In genomic region chr1:31744165-31744888, GRCh38 we compare ENCODE assay signal across 17 cellular contexts. TPM values are rescaled to one million over a fixed set of nuclear protein-coding genes. Genes with fewer than 3 reads are reported as not detected.
DNase-seq lines count a peak whose midpoint lies in the region; ATAC-seq, FAIRE-seq and TF ChIP-seq lines count a peak whose summit lies in the region.
"Had no signal": no experiment of that assay in that cellular context is flagged by ENCODE, and none has a peak within 500 bp of the region (broad histone marks: within the 10 kb centered on the region; RNA-seq: fewer than 3 reads in every experiment).

No MANE protein-coding gene starts in this region.

- no peak overlapping the region for H3K4me3 ChIP-seq in CD4-positive, alpha-beta memory T cell (ENCODE audit: low read length in 2 of 2)
- no peak overlapping the region for H3K4me3 ChIP-seq in GM12878
- H3K4me3 ChIP-seq: thoracic aorta had no signal

- peak; percentile 93 for FAIRE-seq in GM12878 (lab: Jason Lieb, UNC)
- FAIRE-seq: colon had no signal

- TF ChIP-seq POLR2A in GM12878 (IDR thresholded peaks at IDR 0.05; ENCODE audit: low read depth, low read length) = no peak

- H3K36me3 Mint-ChIP-seq in CD4-positive, alpha-beta memory T cell = no peaks in the 10 kb centered on the region
- no peaks in the 10 kb centered on the region for H3K36me3 Mint-ChIP-seq in activated T-helper 1 cell treated with anti-CD3 and anti-CD28 coated beads, Interleukin-12 subunit alpha, Interleukin-12 subunit beta, Interleukin-2, Interleukin-4 antibody, amounts not matched to agents 30 ng/mL and 10 ng/mL and 1 ng/mL, durations not matched to agents 14 hours and 24 hours and 36 hours (ENCODE audit: low read depth)
- H3K36me3 Mint-ChIP-seq: activated naive CD8-positive, alpha-beta T cell treated with anti-CD3 and anti-CD28 coated beads for 36 hours had no signal

- WGBS in GM12878 (ENCODE audit: insufficient coverage, insufficient replicate concordance, low lambda C conversion rate, missing lambda C conversion rate) = 15% methylated on average over 28 of the region's 28 CpGs

- DNase-seq in CD4-positive, alpha-beta memory T cell = peak in 1 of 5 donors; percentile 14
- DNase-seq in GM12878 (ENCODE audit: low read depth, low spot score) (no peak), inferior parietal cortex (ENCODE audit: extremely low spot score) (no peak), foreskin keratinocyte (no peak), NCI-H2227 (lab: John Stamatoyannopoulos, UW; ENCODE audit: unreplicated experiment) (no peak)
- DNase-seq in activated T-helper 1 cell treated with anti-CD3 and anti-CD28 coated beads, Interleukin-12 subunit alpha, Interleukin-12 subunit beta, Interleukin-2, Interleukin-4 antibody, amounts not matched to agents 30 ng/mL and 10 ng/mL and 1 ng/mL, durations not matched to agents 14 hours and 24 hours and 36 hours (ENCODE audit: low spot score) = no peak
- DNase-seq: activated CD8-positive, alpha-beta T cell treated with anti-CD3 and anti-CD28 coated beads for 36 hours; activated naive CD8-positive, alpha-beta T cell treated with anti-CD3 and anti-CD28 coated beads for 36 hours; DND-41; NCI-H2029 treated with DMSO at 0.1 percent for 48 hours; PC-3; retina; T-helper 2 cell had no signal

- CTCF ChIA-PET in CD4-positive, alpha-beta memory T cell (lab: Charles Lee; ENCODE audit: partially characterized antibody) = interaction anchor here (1.1 to 1.9 kb wide), 3 partner anchors 13 to 349 kb away, joined by 3 to 4 read pairs (median 4); no protein-coding TSS in a partner anchor
- CTCF ChIA-PET in GM12878 (lab: Yijun Ruan, JAX) = interaction anchor here (0.6 to 3.8 kb wide), 20 partner anchors 10 to 348 kb away, joined by 3 to 70 read pairs (median 8); no protein-coding TSS in a partner anchor

- intact Hi-C loops in CD4-positive, alpha-beta memory T cell (cut with micrococcal nuclease) = loop anchor here (2.0 kb wide), 2 partner anchors 30 to 78 kb away; no protein-coding TSS in a partner anchor
- intact Hi-C loops in GM12878 (cut with micrococcal nuclease; ENCODE audit: unreplicated experiment) = no loop called here
- intact Hi-C loops in activated T-helper 1 cell treated with anti-CD3 and anti-CD28 coated beads, Interleukin-12 subunit alpha, Interleukin-12 subunit beta, Interleukin-2, Interleukin-4 antibody, amounts not matched to agents 30 ng/mL and 10 ng/mL and 1 ng/mL, durations not matched to agents 14 hours and 24 hours and 36 hours (cut with micrococcal nuclease) = no loop called here

- POLR2A ChIA-PET in CD4-positive, alpha-beta memory T cell (lab: Charles Lee; ENCODE audit: partially characterized antibody) = no interaction called here
- POLR2A ChIA-PET in GM12878 (lab: Charles Lee) = interaction anchor here (0.5 to 1.0 kb wide), 2 partner anchors 11 to 615 kb away, joined by 3 read pairs; no protein-coding TSS in a partner anchor

- H3K27ac Mint-ChIP-seq in CD4-positive, alpha-beta memory T cell = peak overlapping the region in 5 of 7 donors; percentile 62 to 80 (median 75)
- no peak overlapping the region for H3K27ac Mint-ChIP-seq in activated T-helper 1 cell treated with anti-CD3 and anti-CD28 coated beads, Interleukin-12 subunit alpha, Interleukin-12 subunit beta, Interleukin-2, Interleukin-4 antibody, amounts not matched to agents 30 ng/mL and 10 ng/mL and 1 ng/mL, durations not matched to agents 14 hours and 24 hours and 36 hours
- H3K27ac Mint-ChIP-seq: activated CD8-positive, alpha-beta T cell treated with anti-CD3 and anti-CD28 coated beads for 36 hours; activated naive CD8-positive, alpha-beta T cell treated with anti-CD3 and anti-CD28 coated beads for 36 hours had no signal

- ATAC-seq in GM19324 (IDR thresholded peaks at IDR 0.05; ENCODE audit: low FRiP score, unreplicated experiment) (peak; percentile 55), HG02885 (IDR thresholded peaks at IDR 0.05; ENCODE audit: poor library complexity, unreplicated experiment) (peak; percentile 68), GM12878 (peak; percentile 85), foreskin keratinocyte (no peak)
- ATAC-seq: activated CD8-positive, alpha-beta T cell treated with anti-CD3 and anti-CD28 coated beads for 36 hours; PC-3 had no signal

- BruUV-seq in GM12878 (replicated peaks; lab: Mats Ljungman, UMichigan) = no TSS peak

- in situ Hi-C loops in GM12878 (cut with MboI) = no loop called here

- no peaks in the 10 kb centered on the region for H3K9me3 Mint-ChIP-seq in CD4-positive, alpha-beta memory T cell
- no peaks in the 10 kb centered on the region for H3K9me3 Mint-ChIP-seq in activated T-helper 1 cell treated with anti-CD3 and anti-CD28 coated beads, Interleukin-12 subunit alpha, Interleukin-12 subunit beta, Interleukin-2, Interleukin-4 antibody, amounts not matched to agents 30 ng/mL and 10 ng/mL and 1 ng/mL, durations not matched to agents 14 hours and 24 hours and 36 hours
- H3K9me3 Mint-ChIP-seq: activated CD8-positive, alpha-beta T cell treated with anti-CD3 and anti-CD28 coated beads for 36 hours; activated naive CD8-positive, alpha-beta T cell treated with anti-CD3 and anti-CD28 coated beads for 36 hours had no signal

- no peaks in the 10 kb centered on the region for H3K27me3 ChIP-seq in CD4-positive, alpha-beta memory T cell (ENCODE audit: insufficient read depth, low read length)
- H3K27me3 ChIP-seq in GM12878 (replicated peaks in 1 of 2; ENCODE audit: control insufficient read depth in 2 of 2, insufficient read depth in 2 of 2, low read length in 1 of 2) = peaks cover 0 to 2% of the 10 kb centered on the region in 2 experiments; a peak in 1 of 4 replicates
- no peaks in the 10 kb centered on the region for H3K27me3 ChIP-seq in foreskin keratinocyte

- SMC1A ChIA-PET in GM12878 (lab: Charles Lee; ENCODE audit: uncharacterized antibody, unreplicated experiment) = interaction anchor here (0.6 to 2.3 kb wide), 8 partner anchors 9 to 231 kb away, joined by 3 to 17 read pairs (median 8); no protein-coding TSS in a partner anchor

- no peaks in the 10 kb centered on the region for H3K27me3 Mint-ChIP-seq in CD4-positive, alpha-beta memory T cell
- peaks cover 11% of the 10 kb centered on the region for H3K27me3 Mint-ChIP-seq in activated T-helper 1 cell treated with anti-CD3 and anti-CD28 coated beads, Interleukin-12 subunit alpha, Interleukin-12 subunit beta, Interleukin-2, Interleukin-4 antibody, amounts not matched to agents 30 ng/mL and 10 ng/mL and 1 ng/mL, durations not matched to agents 14 hours and 24 hours and 36 hours (ENCODE audit: insufficient read depth)
- H3K27me3 Mint-ChIP-seq: activated CD8-positive, alpha-beta T cell treated with anti-CD3 and anti-CD28 coated beads for 36 hours had no signal

- no peak overlapping the region for H3K27ac ChIP-seq in CD4-positive, alpha-beta memory T cell (ENCODE audit: low read depth, low read length)
- H3K27ac ChIP-seq in GM12878 (ENCODE audit: control insufficient read depth, insufficient read depth) = no peak overlapping the region
- H3K27ac ChIP-seq in foreskin keratinocyte = no peak overlapping the region
- H3K27ac ChIP-seq: thoracic aorta had no signal

- no peaks in the 10 kb centered on the region for H3K36me3 ChIP-seq in CD4-positive, alpha-beta memory T cell (ENCODE audit: insufficient read depth, low read length)
- no peaks in the 10 kb centered on the region for H3K36me3 ChIP-seq in GM12878 (ENCODE audit: control insufficient read depth in 2 of 2, insufficient read depth in 2 of 2, low read length in 1 of 2)
- H3K36me3 ChIP-seq: thoracic aorta had no signal

- 0 out of 2 replicates have a peak overlapping the region, but pooled peaks have one; percentile 3 for H2AFZ ChIP-seq in GM12878 (ENCODE audit: control insufficient read depth, low read depth, low read length)

- no peak overlapping the region for H3K9ac ChIP-seq in GM12878 (ENCODE audit: control insufficient read depth, insufficient read depth, low read length)

- no peak for TF ChIP-seq RAD21 in GM12878 (IDR thresholded peaks at IDR 0.05; ENCODE audit: insufficient read depth, low read depth, low read length)

- H3K4me3 Mint-ChIP-seq in CD4-positive, alpha-beta memory T cell = peak overlapping the region in 6 of 8 donors; percentile 26 to 62 (median 46)
- no peak overlapping the region for H3K4me3 Mint-ChIP-seq in activated T-helper 1 cell treated with anti-CD3 and anti-CD28 coated beads, Interleukin-12 subunit alpha, Interleukin-12 subunit beta, Interleukin-2, Interleukin-4 antibody, amounts not matched to agents 30 ng/mL and 10 ng/mL and 1 ng/mL, durations not matched to agents 14 hours and 24 hours and 36 hours
- H3K4me3 Mint-ChIP-seq: activated CD8-positive, alpha-beta T cell treated with anti-CD3 and anti-CD28 coated beads for 36 hours; activated naive CD8-positive, alpha-beta T cell treated with anti-CD3 and anti-CD28 coated beads for 36 hours had no signal

- peaks cover 9 to 43% (median 19%) of the 10 kb centered on the region in 4 donors for H3K4me1 Mint-ChIP-seq in CD4-positive, alpha-beta memory T cell
- H3K4me1 Mint-ChIP-seq in activated T-helper 1 cell treated with anti-CD3 and anti-CD28 coated beads, Interleukin-12 subunit alpha, Interleukin-12 subunit beta, Interleukin-2, Interleukin-4 antibody, amounts not matched to agents 30 ng/mL and 10 ng/mL and 1 ng/mL, durations not matched to agents 14 hours and 24 hours and 36 hours (ENCODE audit: low read depth) = peaks cover 13% of the 10 kb centered on the region

- H3K4me1 ChIP-seq in CD4-positive, alpha-beta memory T cell (ENCODE audit: insufficient read depth, low read length) = peaks cover 11% of the 10 kb centered on the region
- peaks cover 17% of the 10 kb centered on the region for H3K4me1 ChIP-seq in GM12878 (ENCODE audit: control insufficient read depth, insufficient read depth, low read length)
- peaks cover 4% of the 10 kb centered on the region for H3K4me1 ChIP-seq in foreskin keratinocyte

- H4K20me1 ChIP-seq in GM12878 (ENCODE audit: control insufficient read depth, insufficient read depth) = no peaks in the 10 kb centered on the region

- no peaks in the 10 kb centered on the region for H3K9me3 ChIP-seq in CD4-positive, alpha-beta memory T cell (ENCODE audit: control insufficient read depth in 1 of 2, low read length in 2 of 2)
- no peaks in the 10 kb centered on the region for H3K9me3 ChIP-seq in GM12878 (replicated peaks; ENCODE audit: control insufficient read depth, insufficient read depth, low read length)
- H3K9me3 ChIP-seq: thoracic aorta had no signal

- no peak for TF ChIP-seq EP300 in GM12878 (IDR thresholded peaks at IDR 0.05; ENCODE audit: borderline replicate concordance in 1 of 2, control insufficient read depth in 1 of 2, low read depth in 2 of 2, low read length in 2 of 2)

- no peak for TF ChIP-seq CTCF in GM12878 (IDR thresholded peaks at IDR 0.05 in 2 of 3, conservative IDR thresholded peaks at IDR 0.05 in 1 of 3; ENCODE audit: control insufficient read depth in 2 of 3, extremely low read depth in 1 of 3, insufficient read depth in 1 of 3, low read depth in 3 of 3, low read length in 3 of 3)
- TF ChIP-seq CTCF in foreskin keratinocyte (conservative IDR thresholded peaks at IDR 0.05) = no peak

- peak overlapping the region; percentile 68 for H3K4me2 ChIP-seq in GM12878 (ENCODE audit: control insufficient read depth, insufficient read depth)

- H3K79me2 ChIP-seq in GM12878 (ENCODE audit: control insufficient read depth, insufficient read depth, low read length) = no peaks in the 10 kb centered on the region

- RAD21 ChIA-PET in GM12878 (lab: Charles Lee; ENCODE audit: unreplicated experiment) = interaction anchor here (2.3 to 2.9 kb wide), 3 partner anchors 30 to 80 kb away, joined by 17 to 28 read pairs (median 18); no protein-coding TSS in a partner anchor

RNA-seq across cellular contexts. Expression of gene ADGRB2, which starts 19.8 kb away (rescaled TPM):
- total RNA-seq in CD4-positive, alpha-beta memory T cell = 1 to 10 TPM; 1.5 to 2.0 TPM
- under 1 TPM in 1 of 2 donors, not detected in 1; 0.55 TPM for polyA plus RNA-seq in CD4-positive, alpha-beta memory T cell
- total RNA-seq in GM12878 (2013; cell fraction: nucleolus; rRNA removed) = 0.91 and 1.6 TPM in 2 replicates
- total RNA-seq in GM12878 (2014; rRNA removed) (0.11 TPM in 2 replicates), GM12878 (2014; rRNA removed; fragmentation: Illumina TruSeq; extraction: Trizol) (0.18 TPM in 1 of 2 replicates, not detected in the other), GM12878 (2021) (0.27 and 0.33 TPM in 2 replicates), foreskin keratinocyte (2.5 and 2.8 TPM in 2 replicates)
- polyA plus RNA-seq in GM12878 (2011; ENCODE audit: low read depth) = not detected
- polyA plus RNA-seq in GM12878 (2011; rRNA removed) (0.13 and 0.20 TPM in 2 replicates), GM12878 (2014; fragmentation: Illumina TruSeq; extraction: Trizol) (not detected in 2 replicates), GM12878 (2014; fragmentation: Nextera tagmentation; extraction: Ambion mirVana) (not detected), GM12878 (2014; rRNA removed) (0.06 and 0.18 TPM in 2 replicates), GM12878 (2016; fragmentation: Nextera tagmentation; extraction: Ambion mirVana) (under 1 TPM in 1 of 2 experiments, not detected in 1; 0.11 TPM), foreskin keratinocyte (2.4 and 2.7 TPM in 2 replicates)
- 0.42 and 0.43 TPM in 2 replicates for polyA plus RNA-seq in GM12878 (2011; cell fraction: cytosol; rRNA removed)
- polyA plus RNA-seq in GM12878 (2011; cell fraction: nucleus; rRNA removed) = 3.0 and 3.2 TPM in 2 replicates
- polyA plus RNA-seq in GM12878 (2012) = 0.09 and 0.18 TPM in 2 replicates
- polyA minus RNA-seq in GM12878 (2011; rRNA and poly(A)+ RNA removed) = 0.22 and 0.26 TPM in 2 replicates
- polyA minus RNA-seq in GM12878 (2011; cell fraction: cytosol; rRNA and poly(A)+ RNA removed) = not detected in 2 replicates
- polyA minus RNA-seq in GM12878 (2011; cell fraction: nucleus; rRNA and poly(A)+ RNA removed) = 0.29 and 0.48 TPM in 2 replicates
- total RNA-seq in activated T-helper 1 cell treated with anti-CD3 and anti-CD28 coated beads, Interleukin-12 subunit alpha, Interleukin-12 subunit beta, Interleukin-2, Interleukin-4 antibody, amounts not matched to agents 30 ng/mL and 10 ng/mL and 1 ng/mL, durations not matched to agents 14 hours and 24 hours and 36 hours = 0.13 and 0.29 TPM in 2 replicates

RNA-seq across cellular contexts. Expression of gene COL16A1, which starts 40.5 kb away (rescaled TPM):
- total RNA-seq in CD4-positive, alpha-beta memory T cell = not detected
- not detected for polyA plus RNA-seq in CD4-positive, alpha-beta memory T cell
- total RNA-seq in GM12878 (2013; cell fraction: nucleolus; rRNA removed) = 6.3 and 9.6 TPM in 2 replicates
- total RNA-seq in GM12878 (2014; rRNA removed) (0.60 and 0.79 TPM in 2 replicates), GM12878 (2014; rRNA removed; fragmentation: Illumina TruSeq; extraction: Trizol) (0.63 and 0.92 TPM in 2 replicates), GM12878 (2021) (3.7 and 3.9 TPM in 2 replicates), foreskin keratinocyte (125 and 133 TPM in 2 replicates)
- polyA plus RNA-seq in GM12878 (2011; ENCODE audit: low read depth) = 0.12 TPM
- polyA plus RNA-seq in GM12878 (2011; rRNA removed) (2.0 and 3.1 TPM in 2 replicates), GM12878 (2014; fragmentation: Illumina TruSeq; extraction: Trizol) (0.40 and 0.65 TPM in 2 replicates), GM12878 (2014; fragmentation: Nextera tagmentation; extraction: Ambion mirVana) (under 1 TPM; 0.02 to 0.04 TPM), GM12878 (2014; rRNA removed) (1.5 and 1.6 TPM in 2 replicates), GM12878 (2016; fragmentation: Nextera tagmentation; extraction: Ambion mirVana) (under 1 TPM; 0.14 to 0.56 TPM), foreskin keratinocyte (74.3 and 80.3 TPM in 2 replicates)
- 2.2 and 3.6 TPM in 2 replicates for polyA plus RNA-seq in GM12878 (2011; cell fraction: cytosol; rRNA removed)
- 30.0 and 30.6 TPM in 2 replicates for polyA plus RNA-seq in GM12878 (2011; cell fraction: nucleus; rRNA removed)
- polyA plus RNA-seq in GM12878 (2012) = 1.1 and 1.4 TPM in 2 replicates
- polyA minus RNA-seq in GM12878 (2011; rRNA and poly(A)+ RNA removed) = 2.1 and 4.5 TPM in 2 replicates
- polyA minus RNA-seq in GM12878 (2011; cell fraction: cytosol; rRNA and poly(A)+ RNA removed) = 0.73 and 1.1 TPM in 2 replicates
- polyA minus RNA-seq in GM12878 (2011; cell fraction: nucleus; rRNA and poly(A)+ RNA removed) = 6.5 and 7.7 TPM in 2 replicates
- not detected in 2 replicates for total RNA-seq in activated T-helper 1 cell treated with anti-CD3 and anti-CD28 coated beads, Interleukin-12 subunit alpha, Interleukin-12 subunit beta, Interleukin-2, Interleukin-4 antibody, amounts not matched to agents 30 ng/mL and 10 ng/mL and 1 ng/mL, durations not matched to agents 14 hours and 24 hours and 36 hours

Comparison
In these comparisons a context has a peak if more than half of its experiments do, and no peak if none do; other contexts are left out.
1. RNA of gene COL16A1, which starts 40.5 kb away (total RNA-seq): 125 to 133 TPM in foreskin keratinocyte; 0.60 to 9.6 TPM in GM12878, not detected in CD4-positive, alpha-beta memory T cell and not detected in activated T-helper 1 cell treated with anti-CD3 and anti-CD28 coated beads, Interleukin-12 subunit alpha, Interleukin-12 subunit beta, Interleukin-2, Interleukin-4 antibody, amounts not matched to agents 30 ng/mL and 10 ng/mL and 1 ng/mL, durations not matched to agents 14 hours and 24 hours and 36 hours; every median in the first group is over 10 times any median in the second.